ENCODE assay signal across 24 cellular contexts in the genomic region with DNA sequence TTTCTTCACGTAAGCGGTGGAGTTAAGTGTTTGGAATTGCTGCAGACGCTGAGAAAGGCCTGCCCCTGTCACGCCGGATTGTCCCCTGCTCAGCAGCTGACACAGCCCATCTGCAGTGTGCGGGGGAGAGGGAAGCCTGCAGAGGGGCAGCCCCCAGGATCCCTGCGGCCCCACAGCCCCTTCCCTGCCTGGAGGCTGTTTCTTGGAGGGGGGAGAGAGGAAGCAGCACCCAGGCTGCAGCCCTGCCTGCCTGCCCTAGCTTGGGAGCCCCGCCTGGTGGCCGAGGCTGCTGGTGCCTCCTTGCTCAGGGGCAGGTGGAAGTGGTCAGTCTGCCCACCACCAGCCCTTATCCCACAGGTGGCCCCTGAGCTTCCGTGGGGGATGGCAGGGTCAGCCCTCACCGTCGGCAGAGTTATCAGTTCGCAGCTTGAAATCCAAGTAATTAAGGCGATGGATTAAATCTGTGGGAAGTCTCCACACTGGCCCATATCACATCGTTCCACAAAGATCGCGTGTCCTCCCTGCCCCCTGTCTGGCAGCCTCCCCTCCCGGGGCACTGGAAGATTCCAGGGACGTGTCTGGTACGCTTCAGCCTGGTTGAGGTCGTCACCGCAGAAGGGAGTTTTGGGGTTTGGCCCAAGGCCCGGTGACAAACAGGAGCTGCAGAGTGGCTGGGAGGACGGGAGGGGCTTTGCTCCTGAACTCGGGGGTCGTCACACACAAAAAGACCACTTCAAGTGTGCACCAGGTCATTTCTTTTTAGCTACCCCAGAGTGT. TPM values are rescaled to one million over a fixed set of nuclear protein-coding genes. Genes with fewer than 3 reads are reported as not detected.
DNase-seq lines count a peak whose midpoint lies in the region; ATAC-seq and TF ChIP-seq lines count a peak whose summit lies in the region.
"Had no signal": no experiment of that assay in that cellular context is flagged by ENCODE, and none has a peak within 500 bp of the region (broad histone marks: within the 10 kb centered on the region; RNA-seq: fewer than 3 reads in every experiment).

No MANE protein-coding gene starts in this region.

- H3K23ac ChIP-seq in neuronal stem cell (ENCODE audit: low read depth, low read length, poor library complexity), result peak overlapping the region; percentile 75

- no peaks in the 10 kb centered on the region for H3K9me3 ChIP-seq in heart left ventricle
- H3K9me3 ChIP-seq in neuronal stem cell (replicated peaks in 1 of 2; ENCODE audit: control insufficient read depth in 2 of 2, insufficient read depth in 1 of 2, low read depth in 1 of 2, low read length in 2 of 2), result peaks cover 0 to 2% of the 10 kb centered on the region in 2 donors
- H3K9me3 ChIP-seq in suprapubic skin, result no peaks in the 10 kb centered on the region
- no peaks in the 10 kb centered on the region for H3K9me3 ChIP-seq in ovary
- H3K9me3 ChIP-seq: A549, BE2C, Caco-2, colonic mucosa had no signal

- H3K79me1 ChIP-seq in neuronal stem cell (ENCODE audit: low read depth, low read length), result peaks cover 10% of the 10 kb centered on the region

- H2AFZ ChIP-seq in neuronal stem cell (ENCODE audit: low read length), result no peak overlapping the region

- TF ChIP-seq EP300 in suprapubic skin (IDR thresholded peaks at IDR 0.05) (no peak), ovary (IDR thresholded peaks at IDR 0.05) (no peak)

- H3K4me3 ChIP-seq in heart left ventricle (no peak overlapping the region), neuronal stem cell (ENCODE audit: low read length in 2 of 2) (no peak overlapping the region), suprapubic skin (no peak overlapping the region), ovary (no peak overlapping the region)
- H3K4me3 ChIP-seq: A549, colonic mucosa, lung had no signal

- TF ChIP-seq POLR2A in heart left ventricle (IDR thresholded peaks at IDR 0.05), result no peak
- TF ChIP-seq POLR2A in suprapubic skin (IDR thresholded peaks at IDR 0.05), result no peak
- no peak for TF ChIP-seq POLR2A in ovary (IDR thresholded peaks at IDR 0.05)

- H3K27ac ChIP-seq in VCaP (no peak overlapping the region), heart left ventricle (peak overlapping the region in 5 of 12 donors; percentile 5 to 35 (median 28)), neuronal stem cell (replicated peaks; ENCODE audit: low read length) (no peak overlapping the region), suprapubic skin (no peak overlapping the region), ovary (peak overlapping the region in 1 of 2 donors; percentile 32)
- H3K27ac ChIP-seq: A549, colonic mucosa had no signal

- 46 to 51% (median 47%) methylated on average over 25 to 26 of the region's 26 CpGs for WGBS in heart left ventricle, 4 donors
- WGBS in neuronal stem cell (ENCODE audit: extremely low coverage in 2 of 2, insufficient read length in 2 of 2, insufficient replicate concordance in 1 of 2), 2 donors, result no CpG with 5 or more reads among the region's 26 CpGs
- 68% methylated on average over 6 of the region's 26 CpGs for WGBS in suprapubic skin
- WGBS in ovary, 3 donors, result 41 to 48% (median 45%) methylated on average over 26 of the region's 26 CpGs

- H2AK5ac ChIP-seq in neuronal stem cell (ENCODE audit: low read depth, low read length), result peak overlapping the region; percentile 99

- no peak overlapping the region for H3K4me2 ChIP-seq in neuronal stem cell (ENCODE audit: insufficient read depth, low read length, poor library complexity, severe bottlenecking)
- H3K4me2 ChIP-seq: A549 had no signal

- H2BK5ac ChIP-seq in neuronal stem cell (ENCODE audit: low read length), result peak overlapping the region; percentile 76

- H3K18ac ChIP-seq in neuronal stem cell (ENCODE audit: low read length), result peak overlapping the region; percentile 96

- intact Hi-C loops in heart left ventricle (cut with DNase I), result loop anchor here in 2 of 10 donors (10.0 kb wide), 1 partner anchor 45 kb away; no protein-coding TSS in a partner anchor
- intact Hi-C loops in ovary (cut with DNase I), result loop anchor here in 1 of 4 donors (2.0 kb wide), 1 partner anchor 21 kb away; no protein-coding TSS in a partner anchor

- peak; percentile 26; the same call in 1 of the 2 replicates for TF ChIP-seq CTCF in VCaP (conservative IDR thresholded peaks at IDR 0.05)
- TF ChIP-seq CTCF in heart left ventricle (IDR thresholded peaks at IDR 0.05), result peak in 2 of 12 donors; percentile 5 to 21
- TF ChIP-seq CTCF in suprapubic skin (IDR thresholded peaks at IDR 0.05), result no peak
- TF ChIP-seq CTCF in ovary (IDR thresholded peaks at IDR 0.05), result no peak

- H3K36me3 ChIP-seq in heart left ventricle (no peaks in the 10 kb centered on the region), neuronal stem cell (replicated peaks in 1 of 2; ENCODE audit: control insufficient read depth in 2 of 2, insufficient read depth in 2 of 2, low read length in 2 of 2) (peaks cover 0 to 2% of the 10 kb centered on the region in 2 donors), suprapubic skin (no peaks in the 10 kb centered on the region), ovary (no peaks in the 10 kb centered on the region)
- H3K36me3 ChIP-seq: BE2C, colonic mucosa had no signal

- H2BK15ac ChIP-seq in neuronal stem cell (ENCODE audit: low read length), result peak overlapping the region; percentile 97

- H3K4ac ChIP-seq in neuronal stem cell (ENCODE audit: low read length), result peak overlapping the region; percentile 59

- H3K14ac ChIP-seq in neuronal stem cell (ENCODE audit: low read length), result peak overlapping the region; percentile 91

- H3K27me3 ChIP-seq in heart left ventricle (no peaks in the 10 kb centered on the region), neuronal stem cell (ENCODE audit: control insufficient read depth in 3 of 3, insufficient read depth in 3 of 3, low read depth in 1 of 3, low read length in 3 of 3) (peaks cover 0 to 7% (median 3%) of the 10 kb centered on the region in 3 experiments), suprapubic skin (peaks cover 41% of the 10 kb centered on the region), ovary (no peaks in the 10 kb centered on the region)
- H3K27me3 ChIP-seq: BE2C, colonic mucosa had no signal

- H4K91ac ChIP-seq in neuronal stem cell (ENCODE audit: low read depth, low read length, poor library complexity), result peak overlapping the region; percentile 4

- no peak overlapping the region for H4K8ac ChIP-seq in neuronal stem cell (ENCODE audit: low read depth, low read length)

- no peak overlapping the region for H3K9ac ChIP-seq in neuronal stem cell (ENCODE audit: low read depth, low read length, poor library complexity)

- H3K4me1 ChIP-seq in heart left ventricle (peaks cover 0 to 63% (median 16%) of the 10 kb centered on the region in 12 donors), neuronal stem cell (ENCODE audit: control insufficient read depth in 2 of 2, insufficient read depth in 1 of 2, low read depth in 1 of 2, low read length in 2 of 2) (peaks cover 13 to 63% of the 10 kb centered on the region in 2 donors), suprapubic skin (no peaks in the 10 kb centered on the region), ovary (ENCODE audit: insufficient read depth) (peaks cover 10% of the 10 kb centered on the region)
- H3K4me1 ChIP-seq: A549, BE2C, Caco-2, colonic mucosa had no signal

- peak; percentile 38 to 72 (median 64) for ATAC-seq in heart left ventricle
- ATAC-seq: activated naive CD4-positive, alpha-beta T cell treated with anti-CD3 and anti-CD28 coated beads, Interleukin-2, amount 50 U/mL, for 72 hours had no signal

- no peak overlapping the region for H2BK12ac ChIP-seq in neuronal stem cell (ENCODE audit: low read length)

- DNase-seq in CMK (ENCODE audit: low read depth) (peak; percentile 12), heart left ventricle (peak in 4 of 5 donors; percentile 48 to 78 (median 53)), neuronal stem cell (ENCODE audit: low spot score) (no peak), suprapubic skin (ENCODE audit: low spot score in 2 of 2) (no peak), ovary (no peak), NCI-H1930 (lab: John Stamatoyannopoulos, UW) (no peak), kidney tubule cell (ENCODE audit: low spot score) (no peak)
- DNase-seq: activated CD4-positive, CD25-positive, alpha-beta regulatory T cell treated with anti-CD3 and anti-CD28 coated beads, Interleukin-2, amount 50 U/mL, for 72 hours; BE2C; Caco-2; colonic mucosa; H7; immature natural killer cell; NCI-H510A treated with DMSO at 0.1 percent for 48 hours; NK-92 treated with Interleukin-12 subunit alpha and Interleukin-12 subunit beta, amount 100 ng/mL, for 24 hours; small intestine; stimulated activated CD4-positive, alpha-beta T cell treated with anti-CD3 and anti-CD28 coated beads, Interleukin-2, amount 100 ng/mL, for 48 hours; stimulated activated naive CD4-positive, alpha-beta T cell treated with Interleukin-2 at 50 U/mL for 16 hours had no signal

- H2BK120ac ChIP-seq in neuronal stem cell (ENCODE audit: low read depth, low read length), result peak overlapping the region; percentile 61

RNA-seq across cellular contexts. Expression of gene PRDM16, which starts 50.9 kb away (rescaled TPM):
- total RNA-seq in heart left ventricle, result 10 to 100 TPM in 7 of 9 donors, 1 to 10 TPM in 2; 6.0 to 22.7 (median 14.4) TPM
- polyA plus RNA-seq in heart left ventricle, result 10 to 100 TPM; 11.3 to 13.1 TPM
- 7.9 TPM for polyA plus RNA-seq in neuronal stem cell (2013, experiment 1 of 2)
- polyA plus RNA-seq in neuronal stem cell (2013, experiment 2 of 2), result 7.6 TPM
- total RNA-seq in suprapubic skin, result 1 to 10 TPM in 1 of 4 donors, under 1 TPM in 3; 0.19 to 1.6 (median 0.36) TPM
- total RNA-seq in ovary, result 10 to 100 TPM in 2 of 7 donors, 1 to 10 TPM in 5; 1.1 to 17.3 (median 4.3) TPM
- polyA plus RNA-seq in ovary, result 1 to 10 TPM; 1.3 to 1.9 TPM
- total RNA-seq: activated CD8-positive, alpha-beta memory T cell treated with anti-CD3 and anti-CD28 coated beads for 36 hours; RPMI7951 had no signal

Comparison
In these comparisons a context has a peak if more than half of its experiments do, and no peak if none do; other contexts are left out.
1. DNase-seq: peak in CMK (single experiment) and heart left ventricle (4 of 5); none in neuronal stem cell (single experiment), suprapubic skin (0 of 2), ovary (0 of 5), NCI-H1930 (0 of 2) and kidney tubule cell (single experiment).